In genomic region chr10:131724891-131725735, GRCh38 we compare ENCODE assay signal across 25 cellular contexts.
DNase-seq lines count a peak whose midpoint lies in the region; ATAC-seq and TF ChIP-seq lines count a peak whose summit lies in the region.
"Had no signal": no experiment of that assay in that cellular context is flagged by ENCODE, and none has a peak within 500 bp of the region (broad histone marks: within the 10 kb centered on the region; RNA-seq: fewer than 3 reads in every experiment).

No MANE protein-coding gene starts in this region.

- no peaks in the 10 kb centered on the region for H3K4me1 ChIP-seq in aorta (ENCODE audit: control insufficient read depth in 1 of 2, insufficient read depth in 2 of 2, low read length in 2 of 2)
- H3K4me1 ChIP-seq: SJCRH30 had no signal

- H3K36me3 ChIP-seq in aorta (ENCODE audit: control insufficient read depth in 1 of 2, insufficient read depth in 2 of 2, low read length in 1 of 2): no peaks in the 10 kb centered on the region
- H3K36me3 ChIP-seq: heart left ventricle, MG63, SJCRH30 had no signal

- no peaks in the 10 kb centered on the region for H3K36me3 Mint-ChIP-seq in neural crest cell (ENCODE audit: low read depth)

- H3K4me3 ChIP-seq in aorta (ENCODE audit: low read length in 2 of 2): no peak overlapping the region
- H3K4me3 ChIP-seq: heart left ventricle, MG63, SJCRH30 had no signal

- peaks cover 10% of the 10 kb centered on the region for H3K4me1 Mint-ChIP-seq in stimulated activated naive CD8-positive, alpha-beta T cell treated with anti-CD3 and anti-CD28 coated beads, Interleukin-15, amount 100 ng/mL, for 72 hours
- H3K4me1 Mint-ChIP-seq in neural crest cell: peaks cover 29% of the 10 kb centered on the region
- H3K4me1 Mint-ChIP-seq: activated CD4-positive, alpha-beta T cell treated with anti-CD3 and anti-CD28 coated beads for 36 hours had no signal

- intact Hi-C loops in aorta (cut with DNase I): no loop called here

- TF ChIP-seq CTCF in neural crest cell (conservative IDR thresholded peaks at IDR 0.05): no peak

- WGBS in aorta, 2 donors: 93 to 94% methylated on average over 23 of the region's 23 CpGs

- peaks cover 0 to 2% of the 10 kb centered on the region in 2 donors for H3K9me3 Mint-ChIP-seq in stimulated activated naive CD8-positive, alpha-beta T cell treated with anti-CD3 and anti-CD28 coated beads, Interleukin-15, amount 100 ng/mL, for 72 hours
- peaks cover 1% of the 10 kb centered on the region for H3K9me3 Mint-ChIP-seq in neural crest cell
- H3K9me3 Mint-ChIP-seq: stimulated activated effector memory CD8-positive, alpha-beta T cell treated with anti-CD3 and anti-CD28 coated beads, Interleukin-12 subunit alpha, Interleukin-12 subunit beta, amount 100 ng/mL, for 72 hours; T-helper 1 cell treated with Interleukin-12 subunit alpha and Interleukin-12 subunit beta and Interleukin-4 antibody, amounts not matched to agents 30 μg/mL and 1 μg/mL, for 36 hours had no signal

- H3K27me3 ChIP-seq in aorta (ENCODE audit: control insufficient read depth in 1 of 2, insufficient read depth in 2 of 2, low read length in 1 of 2): no peaks in the 10 kb centered on the region
- H3K27me3 ChIP-seq: MG63, SJCRH30 had no signal

- no peak for DNase-seq in stimulated activated naive CD8-positive, alpha-beta T cell treated with anti-CD3 and anti-CD28 coated beads, Interleukin-15, amount 100 ng/mL, for 72 hours
- no peak for DNase-seq in stimulated activated naive CD8-positive, alpha-beta T cell treated with anti-CD3 and anti-CD28 coated beads, Interleukin-15, Interleukin-2, amounts not matched to agents 100 U/mL and 50 U/mL, for 24 hours
- DNase-seq in ecto neural progenitor cell (ENCODE audit: low spot score) (peak; percentile 47), neural crest cell (ENCODE audit: low read depth, low spot score) (no peak), aorta (peak; percentile 34 to 69), T-helper 2 cell (no peak)
- DNase-seq: activated CD4-positive, alpha-beta T cell treated with anti-CD3 and anti-CD28 coated beads for 36 hours; cerebellar nuclear complex; effector CD4-positive, alpha-beta T cell; heart left ventricle; KBM-7; left colon; mesenchymal stem cell; MG63; NCI-H1436 treated with DMSO at 0.1 percent for 48 hours; NCI-H510A; NK-92 treated with Interleukin-12 subunit alpha and Interleukin-12 subunit beta, amount 100 ng/mL, for 24 hours; nucleus accumbens; SJCRH30; stimulated activated CD4-positive, alpha-beta T cell treated with anti-CD3 and anti-CD28 coated beads, Interleukin-2, amount 100 ng/mL, for 48 hours had no signal

- peak; percentile 16 for ATAC-seq in stimulated activated naive CD8-positive, alpha-beta T cell treated with anti-CD3 and anti-CD28 coated beads, Interleukin-15, amount 100 ng/mL, for 72 hours
- no peak for ATAC-seq in stimulated activated naive CD8-positive, alpha-beta T cell treated with anti-CD3 and anti-CD28 coated beads, Interleukin-15, Interleukin-2, amounts not matched to agents 100 U/mL and 50 U/mL, for 24 hours
- no peak for ATAC-seq in aorta (ENCODE audit: low FRiP score)
- no peak for ATAC-seq in GM18519 (IDR thresholded peaks at IDR 0.05; ENCODE audit: low FRiP score, unreplicated experiment)
- no peak for ATAC-seq in HG02840 (IDR thresholded peaks at IDR 0.05; ENCODE audit: low FRiP score, unreplicated experiment)
- ATAC-seq: activated CD4-positive, alpha-beta T cell treated with anti-CD3 and anti-CD28 coated beads for 36 hours; heart left ventricle; left colon; stimulated activated effector memory CD8-positive, alpha-beta T cell treated with anti-CD3 and anti-CD28 coated beads, Interleukin-12 subunit alpha, Interleukin-12 subunit beta, amount 100 ng/mL, for 72 hours had no signal

- H3K27ac ChIP-seq in aorta (ENCODE audit: low read depth in 1 of 2, low read length in 2 of 2): no peak overlapping the region
- H3K27ac ChIP-seq: C4-2B, heart left ventricle, SJCRH30 had no signal

- no peak overlapping the region for H3K27ac Mint-ChIP-seq in stimulated activated naive CD8-positive, alpha-beta T cell treated with anti-CD3 and anti-CD28 coated beads, Interleukin-15, amount 100 ng/mL, for 72 hours
- peak overlapping the region; percentile 64 for H3K27ac Mint-ChIP-seq in neural crest cell (ENCODE audit: unreplicated experiment)
- H3K27ac Mint-ChIP-seq: activated CD4-positive, alpha-beta T cell treated with anti-CD3 and anti-CD28 coated beads for 36 hours; stimulated activated effector memory CD8-positive, alpha-beta T cell treated with anti-CD3 and anti-CD28 coated beads, Interleukin-12 subunit alpha, Interleukin-12 subunit beta, amount 100 ng/mL, for 72 hours; T-helper 1 cell treated with Interleukin-12 subunit alpha and Interleukin-12 subunit beta and Interleukin-4 antibody, amounts not matched to agents 30 μg/mL and 1 μg/mL, for 36 hours had no signal

- no peaks in the 10 kb centered on the region for H3K9me3 ChIP-seq in aorta (ENCODE audit: control insufficient read depth, low read length)
- H3K9me3 ChIP-seq: heart left ventricle, MG63, SJCRH30 had no signal

- peaks cover 31% of the 10 kb centered on the region for H3K27me3 Mint-ChIP-seq in stimulated activated naive CD8-positive, alpha-beta T cell treated with anti-CD3 and anti-CD28 coated beads, Interleukin-15, amount 100 ng/mL, for 72 hours
- peaks cover 74% of the 10 kb centered on the region for H3K27me3 Mint-ChIP-seq in neural crest cell (ENCODE audit: low read depth)

- no peak overlapping the region for H3K4me3 Mint-ChIP-seq in stimulated activated naive CD8-positive, alpha-beta T cell treated with anti-CD3 and anti-CD28 coated beads, Interleukin-15, amount 100 ng/mL, for 72 hours
- H3K4me3 Mint-ChIP-seq in neural crest cell: no peak overlapping the region
- H3K4me3 Mint-ChIP-seq: activated CD4-positive, alpha-beta T cell treated with anti-CD3 and anti-CD28 coated beads for 36 hours; stimulated activated effector memory CD8-positive, alpha-beta T cell treated with anti-CD3 and anti-CD28 coated beads, Interleukin-12 subunit alpha, Interleukin-12 subunit beta, amount 100 ng/mL, for 72 hours; T-helper 1 cell treated with Interleukin-12 subunit alpha and Interleukin-12 subunit beta and Interleukin-4 antibody, amounts not matched to agents 30 μg/mL and 1 μg/mL, for 36 hours had no signal

Comparison
In these comparisons a context has a peak if more than half of its experiments do, and no peak if none do; other contexts are left out.
1. DNase-seq: peak in ecto neural progenitor cell (single experiment) and aorta (2 of 2); none in stimulated activated naive CD8-positive, alpha-beta T cell treated with anti-CD3 and anti-CD28 coated beads, Interleukin-15, amount 100 ng/mL, for 72 hours (0 of 2), stimulated activated naive CD8-positive, alpha-beta T cell treated with anti-CD3 and anti-CD28 coated beads, Interleukin-15, Interleukin-2, amounts not matched to agents 100 U/mL and 50 U/mL, for 24 hours (single experiment), neural crest cell (single experiment) and T-helper 2 cell (0 of 5).